Comparison of ENCODE assay signal across 9 cellular contexts in genomic region chr19:2302319-2303208, GRCh38. TPM values are rescaled to one million over a fixed set of nuclear protein-coding genes. Genes with fewer than 3 reads are reported as not detected.
DNase-seq lines count a peak whose midpoint lies in the region; ATAC-seq lines count a peak whose summit lies in the region.
"Had no signal": no experiment of that assay in that cellular context is flagged by ENCODE, and none has a peak within 500 bp of the region (broad histone marks: within the 10 kb centered on the region; RNA-seq: fewer than 3 reads in every experiment).

No MANE protein-coding gene starts in this region.

- peaks cover 8% of the 10 kb centered on the region for H3K4me1 Mint-ChIP-seq in activated naive CD8-positive, alpha-beta T cell treated with anti-CD3 and anti-CD28 coated beads for 36 hours

- ATAC-seq in HG03045 (IDR thresholded peaks at IDR 0.05; ENCODE audit: unreplicated experiment), result no peak

- peaks cover 47% of the 10 kb centered on the region for H3K27me3 Mint-ChIP-seq in activated naive CD8-positive, alpha-beta T cell treated with anti-CD3 and anti-CD28 coated beads for 36 hours

- H3K27ac Mint-ChIP-seq in activated naive CD8-positive, alpha-beta T cell treated with anti-CD3 and anti-CD28 coated beads for 36 hours, result no peak overlapping the region

- H3K36me3 Mint-ChIP-seq in activated naive CD8-positive, alpha-beta T cell treated with anti-CD3 and anti-CD28 coated beads for 36 hours, result no peaks in the 10 kb centered on the region

- peak; percentile 71 for DNase-seq in AG20443 (ENCODE audit: low spot score)
- no peak for DNase-seq in activated naive CD8-positive, alpha-beta T cell treated with anti-CD3 and anti-CD28 coated beads for 36 hours
- peak; percentile 54 for DNase-seq in iPS-NIHi7 (ENCODE audit: extremely low spot score)
- DNase-seq in effector CD8-positive, alpha-beta T cell (lab: John Stamatoyannopoulos, UW), result no peak
- no peak for DNase-seq in T1000 (lab: John Stamatoyannopoulos, UW)
- DNase-seq: Caco-2, NCI-H526 treated with DMSO at 0.1 percent for 48 hours had no signal

- H3K9me3 Mint-ChIP-seq in activated naive CD8-positive, alpha-beta T cell treated with anti-CD3 and anti-CD28 coated beads for 36 hours, result no peaks in the 10 kb centered on the region

- H3K4me3 Mint-ChIP-seq in activated naive CD8-positive, alpha-beta T cell treated with anti-CD3 and anti-CD28 coated beads for 36 hours, result peak overlapping the region; percentile 50

RNA-seq across cellular contexts. Expression of gene LINGO3, which starts 5.4 kb away (rescaled TPM):
- under 1 TPM in 1 of 2 experiments, not detected in 1; 0.28 TPM for total RNA-seq in activated naive CD8-positive, alpha-beta T cell treated with anti-CD3 and anti-CD28 coated beads for 36 hours

RNA-seq across cellular contexts. Expression of gene PEAK3, which starts 20.6 kb away (rescaled TPM):
- not detected for total RNA-seq in activated naive CD8-positive, alpha-beta T cell treated with anti-CD3 and anti-CD28 coated beads for 36 hours
- total RNA-seq: Caco-2 had no signal

RNA-seq across cellular contexts. Expression of gene LSM7, which starts 25.8 kb away (rescaled TPM):
- total RNA-seq in activated naive CD8-positive, alpha-beta T cell treated with anti-CD3 and anti-CD28 coated beads for 36 hours, result 100 to 1,000 TPM; 175 to 187 TPM

RNA-seq across cellular contexts. Expression of gene SPPL2B, which starts 25.9 kb away (rescaled TPM):
- total RNA-seq in activated naive CD8-positive, alpha-beta T cell treated with anti-CD3 and anti-CD28 coated beads for 36 hours, result 10 to 100 TPM; 47.1 to 53.2 TPM

RNA-seq across cellular contexts. Expression of gene JSRP1, which starts 46.3 kb away (rescaled TPM):
- under 1 TPM; 0.45 to 0.50 TPM for total RNA-seq in activated naive CD8-positive, alpha-beta T cell treated with anti-CD3 and anti-CD28 coated beads for 36 hours
- total RNA-seq: Caco-2, posterior vena cava had no signal

Comparison
In these comparisons a context has a peak if more than half of its experiments do, and no peak if none do; other contexts are left out.
1. DNase-seq: peak in AG20443 (single experiment) and iPS-NIHi7 (single experiment); none in activated naive CD8-positive, alpha-beta T cell treated with anti-CD3 and anti-CD28 coated beads for 36 hours (single experiment), effector CD8-positive, alpha-beta T cell (single experiment) and T1000 (single experiment).